ENCODE assay signal across 18 cellular contexts in the genomic region with DNA sequence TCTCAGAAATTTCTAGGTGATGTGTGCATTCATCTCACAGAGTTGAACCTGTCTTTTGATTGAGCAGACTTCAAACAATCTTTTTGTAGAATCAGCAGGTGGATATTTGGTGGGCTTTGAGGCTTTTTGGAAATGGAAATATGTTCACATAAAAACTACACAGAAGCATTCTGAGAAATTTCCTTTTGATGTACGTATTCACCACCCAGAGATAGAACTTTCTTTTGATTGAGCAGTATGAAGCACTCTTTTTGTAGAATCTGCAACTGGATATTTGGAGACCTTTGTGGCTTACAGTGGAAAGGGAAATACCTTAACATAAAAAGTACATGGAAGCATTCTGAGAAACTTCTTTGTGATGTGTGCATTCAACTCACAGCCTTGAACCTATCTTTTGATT.
A peak's percentile ranks its signal among the peaks of the same experiment; 100 is the strongest.
DNase-seq lines count a peak whose midpoint lies in the region; ATAC-seq and TF ChIP-seq lines count a peak whose summit lies in the region.
"Had no signal": no experiment of that assay in that cellular context is flagged by ENCODE, and none has a peak within 500 bp of the region (broad histone marks: within the 10 kb centered on the region; RNA-seq: fewer than 3 reads in every experiment).

No MANE protein-coding gene starts in this region.

- H3K27me3 ChIP-seq in DND-41 (ENCODE audit: insufficient read depth, low read length, poor library complexity), result no peaks in the 10 kb centered on the region
- no peaks in the 10 kb centered on the region for H3K27me3 ChIP-seq in aorta (ENCODE audit: control insufficient read depth in 1 of 2, insufficient read depth in 2 of 2, low read length in 1 of 2)
- H3K27me3 ChIP-seq: BLaER1 treated with 17β-estradiol and CSF1 and Interleukin-3, amounts not matched to agents 10 nM and 100 nM had no signal

- H3K36me3 ChIP-seq in DND-41 (ENCODE audit: insufficient read depth, low read length), result no peaks in the 10 kb centered on the region
- H3K36me3 ChIP-seq in aorta (ENCODE audit: control insufficient read depth in 1 of 2, insufficient read depth in 2 of 2, low read length in 1 of 2), result no peaks in the 10 kb centered on the region
- H3K36me3 ChIP-seq: BLaER1 treated with 17β-estradiol and CSF1 and Interleukin-3, amounts not matched to agents 10 nM and 100 nM had no signal

- H3K4me2 ChIP-seq in DND-41 (ENCODE audit: insufficient read depth, low read length), result no peak overlapping the region
- H3K4me2 ChIP-seq: A549; BLaER1 treated with 17β-estradiol and CSF1 and Interleukin-3, amounts not matched to agents 10 nM and 100 nM had no signal

- DNase-seq in DND-41 (no peak), aorta (no peak), COLO829 (ENCODE audit: low spot score) (no peak), NCI-H2029 (lab: John Stamatoyannopoulos, UW) (no peak)
- peak; percentile 93 for DNase-seq in Jurkat, Clone E6-1 (ENCODE audit: low read depth, low spot score)
- DNase-seq: AML-193; CD4-positive, alpha-beta T cell; CD8-positive, alpha-beta T cell; COR-L47; DMS 273 treated with DMSO at 0.1 percent for 48 hours; DMS153; DMS53; DMS79; GF-D8 had no signal

- H3K27ac ChIP-seq in DND-41 (ENCODE audit: low read length), result no peak overlapping the region
- no peak overlapping the region for H3K27ac ChIP-seq in aorta (ENCODE audit: low read depth in 1 of 2, low read length in 2 of 2)
- H3K27ac ChIP-seq: 22Rv1; A549; BLaER1 treated with 17β-estradiol and CSF1 and Interleukin-3, amounts not matched to agents 10 nM and 100 nM; C4-2B had no signal

- H3K4me3 ChIP-seq in DND-41 (ENCODE audit: low read depth in 1 of 2, low read length in 2 of 2) (no peak overlapping the region), aorta (ENCODE audit: low read length in 2 of 2) (no peak overlapping the region)
- H3K4me3 ChIP-seq in Jurkat, Clone E6-1 (ENCODE audit: low read length), result no peak overlapping the region
- H3K4me3 ChIP-seq: A549; BLaER1 treated with 17β-estradiol and CSF1 and Interleukin-3, amounts not matched to agents 10 nM and 100 nM had no signal

- no peaks in the 10 kb centered on the region for H4K20me1 ChIP-seq in DND-41 (ENCODE audit: insufficient read depth, low read length)
- H4K20me1 ChIP-seq: BLaER1 treated with 17β-estradiol and CSF1 and Interleukin-3, amounts not matched to agents 10 nM and 100 nM had no signal

- no peaks in the 10 kb centered on the region for H3K79me2 ChIP-seq in DND-41 (ENCODE audit: insufficient read depth, low read length)

- ATAC-seq in DND-41 (ENCODE audit: insufficient read depth, low read depth), result peak; percentile 74
- ATAC-seq in aorta (ENCODE audit: low FRiP score), result peak; percentile 26
- ATAC-seq: A549; CD8-positive, alpha-beta T cell had no signal

- WGBS in aorta, 2 donors, result 28 to 29% methylated on average over 1 of the region's 1 CpG

- intact Hi-C loops in aorta (cut with DNase I), result no loop called here

- H3K4me1 ChIP-seq in DND-41 (ENCODE audit: insufficient read depth, low read length) (no peaks in the 10 kb centered on the region; the same call in 1 of the 2 replicates), aorta (ENCODE audit: control insufficient read depth in 1 of 2, insufficient read depth in 2 of 2, low read length in 2 of 2) (no peaks in the 10 kb centered on the region)
- H3K4me1 ChIP-seq: A549; BLaER1 treated with 17β-estradiol and CSF1 and Interleukin-3, amounts not matched to agents 10 nM and 100 nM had no signal

- H3K9ac ChIP-seq in DND-41 (ENCODE audit: low read depth, low read length), result no peak overlapping the region
- H3K9ac ChIP-seq: BLaER1 treated with 17β-estradiol and CSF1 and Interleukin-3, amounts not matched to agents 10 nM and 100 nM had no signal

- peaks cover 8% of the 10 kb centered on the region for H3K9me3 ChIP-seq in DND-41 (ENCODE audit: insufficient read depth, low read length, severe bottlenecking)
- no peaks in the 10 kb centered on the region for H3K9me3 ChIP-seq in aorta (ENCODE audit: control insufficient read depth, low read length)
- H3K9me3 ChIP-seq: A549 had no signal

- H2AFZ ChIP-seq in DND-41 (ENCODE audit: low read depth, low read length), result no peak overlapping the region

- no peak for TF ChIP-seq CTCF in DND-41 (IDR thresholded peaks at IDR 0.05; ENCODE audit: borderline replicate concordance, extremely low read depth, low read length, poor library complexity, severe bottlenecking)
